In genomic region chr4:139764192-139764591, GRCh38 we compare ENCODE assay signal across 14 cellular contexts.
A peak's percentile ranks its signal among the peaks of the same experiment; 100 is the strongest.
DNase-seq lines count a peak whose midpoint lies in the region; ATAC-seq, FAIRE-seq and TF ChIP-seq lines count a peak whose summit lies in the region.
"Had no signal": no experiment of that assay in that cellular context is flagged by ENCODE, and none has a peak within 500 bp of the region (broad histone marks: within the 10 kb centered on the region; RNA-seq: fewer than 3 reads in every experiment).

No MANE protein-coding gene starts in this region.

- H3K4me1 ChIP-seq in astrocyte (ENCODE audit: insufficient read depth, low read length) (peaks cover 3% of the 10 kb centered on the region), sigmoid colon (peaks cover 0 to 28% (median 27%) of the 10 kb centered on the region in 4 donors)
- H3K4me1 ChIP-seq in naive thymus-derived CD4-positive, alpha-beta T cell (ENCODE audit: control insufficient read depth in 2 of 2, insufficient read depth in 2 of 2, low read length in 2 of 2), result no peaks in the 10 kb centered on the region

- no peak for TF ChIP-seq POLR2A in sigmoid colon (IDR thresholded peaks at IDR 0.05)

- H3K27ac ChIP-seq in astrocyte (ENCODE audit: low read depth, low read length) (no peak overlapping the region), sigmoid colon (peak overlapping the region in 3 of 4 donors; percentile 34 to 66 (median 54))
- no peak overlapping the region for H3K27ac ChIP-seq in naive thymus-derived CD4-positive, alpha-beta T cell (ENCODE audit: low read depth, low read length)
- H3K27ac ChIP-seq: HL-60 had no signal

- H3K9me3 ChIP-seq in astrocyte (ENCODE audit: insufficient read depth, low read depth, low read length), result no peaks in the 10 kb centered on the region
- no peaks in the 10 kb centered on the region for H3K9me3 ChIP-seq in sigmoid colon
- H3K9me3 ChIP-seq in naive thymus-derived CD4-positive, alpha-beta T cell (ENCODE audit: control insufficient read depth in 2 of 3, low read length in 3 of 3), result no peaks in the 10 kb centered on the region

- no peaks in the 10 kb centered on the region for H3K27me3 ChIP-seq in astrocyte (ENCODE audit: insufficient read depth, low read length)
- no peaks in the 10 kb centered on the region for H3K27me3 ChIP-seq in sigmoid colon
- no peaks in the 10 kb centered on the region for H3K27me3 ChIP-seq in naive thymus-derived CD4-positive, alpha-beta T cell (ENCODE audit: control insufficient read depth in 2 of 2, insufficient read depth in 2 of 2, low read length in 2 of 2)

- H3K36me3 Mint-ChIP-seq in astrocyte (ENCODE audit: low read depth, unreplicated experiment), result no peaks in the 10 kb centered on the region
- peaks cover 0 to 5% (median 0%) of the 10 kb centered on the region in 5 donors for H3K36me3 Mint-ChIP-seq in naive thymus-derived CD4-positive, alpha-beta T cell
- H3K36me3 Mint-ChIP-seq: naive thymus-derived CD8-positive, alpha-beta T cell had no signal

- peak; percentile 16 for FAIRE-seq in HTR-8/SVneo (lab: Jason Lieb, UNC)
- no peak for FAIRE-seq in astrocyte (lab: Jason Lieb, UNC)
- FAIRE-seq: colon, GM12878, GM19239 had no signal

- H3K79me2 ChIP-seq in astrocyte (ENCODE audit: insufficient read depth, low read length), result no peaks in the 10 kb centered on the region

- peaks cover 15% of the 10 kb centered on the region for H3K4me1 Mint-ChIP-seq in astrocyte (ENCODE audit: low read depth, unreplicated experiment)
- no peaks in the 10 kb centered on the region for H3K4me1 Mint-ChIP-seq in naive thymus-derived CD4-positive, alpha-beta T cell

- intact Hi-C loops in left colon (cut with DNase I, micrococcal nuclease), result no loop called here
- intact Hi-C loops in sigmoid colon (cut with DNase I), result no loop called here
- intact Hi-C loops in naive thymus-derived CD4-positive, alpha-beta T cell (cut with micrococcal nuclease), result no loop called here

- no peak overlapping the region for H3K9ac ChIP-seq in astrocyte (ENCODE audit: low read length)

- TF ChIP-seq CTCF in astrocyte (IDR thresholded peaks at IDR 0.05; ENCODE audit: insufficient read depth, low read depth, low read length) (no peak), sigmoid colon (IDR thresholded peaks at IDR 0.05) (no peak)

- no peak for TF ChIP-seq EP300 in sigmoid colon (IDR thresholded peaks at IDR 0.05)

- DNase-seq in HTR-8/SVneo (ENCODE audit: insufficient read length, low spot score) (no peak), astrocyte (ENCODE audit: low read depth) (no peak), left colon (no peak), sigmoid colon (no peak), T-helper 9 cell (no peak)
- DNase-seq in naive thymus-derived CD4-positive, alpha-beta T cell, result no peak
- DNase-seq: naive thymus-derived CD8-positive, alpha-beta T cell had no signal

- POLR2A ChIA-PET in naive thymus-derived CD4-positive, alpha-beta T cell (lab: Charles Lee), result no interaction called here

- H4K20me1 ChIP-seq in astrocyte (ENCODE audit: insufficient read depth, low read length), result no peaks in the 10 kb centered on the region

- peak overlapping the region; percentile 62 for H3K27ac Mint-ChIP-seq in astrocyte (ENCODE audit: unreplicated experiment)
- no peak overlapping the region for H3K27ac Mint-ChIP-seq in naive thymus-derived CD4-positive, alpha-beta T cell
- H3K27ac Mint-ChIP-seq: GM23338 had no signal

- H3K36me3 ChIP-seq in astrocyte (ENCODE audit: insufficient read depth, low read length) (no peaks in the 10 kb centered on the region), sigmoid colon (no peaks in the 10 kb centered on the region)
- no peaks in the 10 kb centered on the region for H3K36me3 ChIP-seq in naive thymus-derived CD4-positive, alpha-beta T cell (ENCODE audit: control insufficient read depth in 2 of 3, insufficient read depth in 3 of 3, low read length in 3 of 3)

- CTCF ChIA-PET in naive thymus-derived CD4-positive, alpha-beta T cell (lab: Charles Lee), result no interaction called here

- no peak overlapping the region for H3K4me3 Mint-ChIP-seq in astrocyte (ENCODE audit: unreplicated experiment)
- no peak overlapping the region for H3K4me3 Mint-ChIP-seq in naive thymus-derived CD4-positive, alpha-beta T cell
- H3K4me3 Mint-ChIP-seq: GM23338; naive thymus-derived CD8-positive, alpha-beta T cell had no signal

- H2AFZ ChIP-seq in astrocyte (ENCODE audit: low read depth, low read length), result no peak overlapping the region
- H2AFZ ChIP-seq: GM23338 had no signal

- H3K4me2 ChIP-seq in astrocyte (ENCODE audit: low read length), result no peak overlapping the region
- H3K4me2 ChIP-seq: GM23338 had no signal

- H3K9me3 Mint-ChIP-seq in astrocyte (ENCODE audit: unreplicated experiment), result no peaks in the 10 kb centered on the region
- no peaks in the 10 kb centered on the region for H3K9me3 Mint-ChIP-seq in naive thymus-derived CD4-positive, alpha-beta T cell
- H3K9me3 Mint-ChIP-seq: GM23338; naive thymus-derived CD8-positive, alpha-beta T cell had no signal

- no peak overlapping the region for H3K4me3 ChIP-seq in astrocyte (ENCODE audit: insufficient read depth, low read depth, low read length)
- no peak overlapping the region for H3K4me3 ChIP-seq in sigmoid colon
- H3K4me3 ChIP-seq in naive thymus-derived CD4-positive, alpha-beta T cell (ENCODE audit: low read length), result no peak overlapping the region
- H3K4me3 ChIP-seq: GM12878, GM23338 had no signal

- H3K27me3 Mint-ChIP-seq in astrocyte (ENCODE audit: low read depth, unreplicated experiment), result peaks cover 1% of the 10 kb centered on the region
- H3K27me3 Mint-ChIP-seq in naive thymus-derived CD4-positive, alpha-beta T cell, result peaks cover 0 to 21% (median 0%) of the 10 kb centered on the region in 5 donors

- 22 to 50% methylated on average over 8 of the region's 8 CpGs for WGBS in sigmoid colon, 2 donors

- peak; percentile 71 for ATAC-seq in left colon
- no peak for ATAC-seq in naive thymus-derived CD4-positive, alpha-beta T cell
- ATAC-seq in HG03039 (IDR thresholded peaks at IDR 0.05; ENCODE audit: unreplicated experiment), result no peak
- no peak for ATAC-seq in GM19467 (IDR thresholded peaks at IDR 0.05; ENCODE audit: unreplicated experiment)
- ATAC-seq: GM12878; GM23338; naive thymus-derived CD8-positive, alpha-beta T cell had no signal

Comparison
In these comparisons a context has a peak if more than half of its experiments do, and no peak if none do; other contexts are left out.
1. H3K27ac ChIP-seq: peak in sigmoid colon (3 of 4); none in astrocyte (single experiment) and naive thymus-derived CD4-positive, alpha-beta T cell (single experiment).